8 cellular contexts compared by ENCODE assay signal in the genomic region with DNA sequence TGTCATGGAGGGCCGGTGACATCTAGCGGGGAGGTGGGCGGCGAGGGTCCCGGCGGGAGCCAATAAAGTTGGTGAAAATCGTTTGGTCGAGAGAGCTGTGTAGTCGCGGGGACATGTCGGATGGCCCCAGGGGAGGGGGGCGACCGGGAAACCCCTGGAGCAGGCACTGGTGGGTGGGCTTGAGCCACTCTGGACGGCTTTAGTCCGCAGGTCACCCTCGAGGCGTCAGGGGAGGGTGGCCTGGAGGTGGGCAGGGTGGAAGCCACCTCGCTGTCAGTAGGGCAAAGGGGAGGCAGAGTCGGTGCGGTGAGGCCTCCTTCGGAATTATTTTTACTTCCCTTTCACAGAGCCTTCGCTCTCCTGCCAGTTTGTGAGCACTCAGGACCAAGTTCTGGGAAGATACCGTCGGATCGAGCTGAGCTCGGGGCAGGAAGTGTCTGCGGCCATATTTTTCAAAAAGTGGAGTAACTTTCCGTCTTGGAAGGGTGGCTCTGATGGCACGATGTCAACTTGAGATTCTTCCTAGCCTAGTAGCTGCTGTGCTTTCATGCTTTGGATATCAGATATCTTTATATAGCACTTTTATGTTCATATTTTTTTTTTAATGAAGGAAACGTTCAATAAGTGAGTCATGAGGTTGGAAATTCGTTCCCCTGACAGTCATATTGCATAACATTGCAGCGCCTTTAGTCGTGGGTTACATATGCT. TPM values are rescaled to one million over a fixed set of nuclear protein-coding genes. Genes with fewer than 3 reads are reported as not detected.
DNase-seq lines count a peak whose midpoint lies in the region; ATAC-seq and TF ChIP-seq lines count a peak whose summit lies in the region.

No MANE protein-coding gene starts in this region.

- WGBS in prostate gland, result 2% methylated on average over 33 of the region's 33 CpGs

- ATAC-seq in left ventricle myocardium superior (peak; percentile 46), HG03159 (IDR thresholded peaks at IDR 0.05; ENCODE audit: unreplicated experiment) (no peak), GM19395 (IDR thresholded peaks at IDR 0.05; ENCODE audit: unreplicated experiment) (no peak), HG02884 (IDR thresholded peaks at IDR 0.05; ENCODE audit: unreplicated experiment) (no peak)

- POLR2A ChIA-PET in PC-9 (lab: Charles Lee; ENCODE audit: unreplicated experiment), result interaction anchor here (0.6 to 1.2 kb wide), 7 partner anchors 9 to 1569 kb away, joined by 3 to 16 read pairs (median 3); no protein-coding TSS in a partner anchor

- H3K27ac ChIP-seq in PC-9 (peak overlapping the region; percentile 89), prostate gland (peak overlapping the region; percentile 93 to 95)

- H3K27me3 ChIP-seq in PC-9 (ENCODE audit: insufficient read depth, low read depth) (no peaks in the 10 kb centered on the region), prostate gland (replicated peaks; ENCODE audit: insufficient read depth) (no peaks in the 10 kb centered on the region)

- no TSS peak for BruUV-seq in PC-9 (replicated peaks; lab: Mats Ljungman, UMichigan)

- peak overlapping the region; percentile 81 for H3K4me3 ChIP-seq in GM12864 (ENCODE audit: low read depth, low read length)
- peak overlapping the region; percentile 91 for H3K4me3 ChIP-seq in PC-9
- peak overlapping the region; percentile 84 to 88 for H3K4me3 ChIP-seq in prostate gland

- TF ChIP-seq CTCF in GM12864 (IDR thresholded peaks at IDR 0.05; ENCODE audit: low read depth, low read length, missing control alignments) (no peak), PC-9 (conservative IDR thresholded peaks at IDR 0.05) (0 out of 2 replicates have a peak, but pooled peaks have one; percentile 1), prostate gland (IDR thresholded peaks at IDR 0.05) (peak in 1 of 4 experiments; percentile 3)

- H3K9me2 ChIP-seq in PC-9 (ENCODE audit: insufficient read depth), result no peaks in the 10 kb centered on the region

- CTCF ChIA-PET in PC-9 (lab: Charles Lee), result interaction anchor here (0.6 to 0.7 kb wide), 4 partner anchors 69 to 937 kb away, joined by 3 to 4 read pairs (median 3); no protein-coding TSS in a partner anchor

- peaks cover 42% of the 10 kb centered on the region for H3K4me1 ChIP-seq in PC-9 (replicated peaks; ENCODE audit: insufficient read depth)
- H3K4me1 ChIP-seq in prostate gland (replicated peaks), result no peaks in the 10 kb centered on the region

- peaks cover 40% of the 10 kb centered on the region for H3F3A ChIP-seq in PC-9 (ENCODE audit: insufficient read depth, low read depth)

- DNase-seq in GM12864 (ENCODE audit: low read depth), result no peak
- peak; percentile 51 to 55 for DNase-seq in PC-9
- peak; percentile 66 for DNase-seq in amniotic stem cell (lab: John Stamatoyannopoulos, UW)
- DNase-seq in left ventricle myocardium superior, result peak; percentile 52
- peak; percentile 53 for DNase-seq in prostate gland (ENCODE audit: low spot score)

- peak overlapping the region; percentile 83 for H2AFZ ChIP-seq in PC-9

- H3K36me3 ChIP-seq in PC-9 (ENCODE audit: low read depth), result no peaks in the 10 kb centered on the region
- no peaks in the 10 kb centered on the region for H3K36me3 ChIP-seq in prostate gland

- TF ChIP-seq POLR2A in prostate gland (IDR thresholded peaks at IDR 0.05), result no peak

- H3K9me3 ChIP-seq in PC-9 (ENCODE audit: insufficient read depth, low read depth), result no peaks in the 10 kb centered on the region
- no peaks in the 10 kb centered on the region for H3K9me3 ChIP-seq in prostate gland

- peak overlapping the region; percentile 88 for H3K4me2 ChIP-seq in PC-9

- peaks cover 42% of the 10 kb centered on the region for H3K79me2 ChIP-seq in PC-9 (ENCODE audit: low read depth)

- no peaks in the 10 kb centered on the region for H4K20me1 ChIP-seq in PC-9 (ENCODE audit: insufficient read depth)

- intact Hi-C loops in PC-9 (cut with micrococcal nuclease; ENCODE audit: unreplicated experiment), result loop anchor here (1.0 to 10.0 kb wide), 7 partner anchors 28 to 1110 kb away; partner anchors contain the start of genes ARHGDIB, ATF7IP, C12orf60 and STRAP
- intact Hi-C loops in left ventricle myocardium superior (cut with micrococcal nuclease), result no loop called here
- intact Hi-C loops in prostate gland (cut with DNase I), result loop anchor here (10.0 kb wide), 1 partner anchor 1010 kb away; the partner anchor contains the start of gene EPS8

RNA-seq across cellular contexts. Expression of gene WBP11, which starts 28.2 kb away (rescaled TPM):
- 65.8 and 124 TPM in 2 replicates for total RNA-seq in PC-9 (2021)
- total RNA-seq in left ventricle myocardium superior, result 51.5 TPM
- total RNA-seq in prostate gland, result 10 to 100 TPM; 29.6 to 29.8 TPM

RNA-seq across cellular contexts. Expression of gene C12orf60, which starts 28.4 kb away (rescaled TPM):
- 3.3 and 4.0 TPM in 2 replicates for total RNA-seq in PC-9 (2021)
- 1.3 TPM for total RNA-seq in left ventricle myocardium superior
- 1 to 10 TPM; 2.0 to 2.6 TPM for total RNA-seq in prostate gland

RNA-seq across cellular contexts. Expression of gene SMCO3, which starts 38.9 kb away (rescaled TPM):
- total RNA-seq in PC-9 (2021) (not detected in 2 replicates), left ventricle myocardium superior (0.20 TPM), prostate gland (1 to 10 TPM in 1 of 2 donors, not detected in 1; 2.2 TPM)
